ENCODE assay signal across 12 cellular contexts in genomic region chr22:33472462-33473344, GRCh38.
DNase-seq lines count a peak whose midpoint lies in the region; ATAC-seq and TF ChIP-seq lines count a peak whose summit lies in the region.
"Had no signal": no experiment of that assay in that cellular context is flagged by ENCODE, and none has a peak within 500 bp of the region (broad histone marks: within the 10 kb centered on the region; RNA-seq: fewer than 3 reads in every experiment).

No MANE protein-coding gene starts in this region.

- TF ChIP-seq CTCF in GM13976 (IDR thresholded peaks at IDR 0.05; ENCODE audit: borderline replicate concordance, control extremely low read depth, extremely low read depth, insufficient read depth, missing control alignments) (no peak), WERI-Rb-1 (IDR thresholded peaks at IDR 0.05; ENCODE audit: low read depth, low read length) (no peak), foreskin fibroblast (IDR thresholded peaks at IDR 0.05; ENCODE audit: low read depth, low read length) (no peak)

- DNase-seq in GM13976 (ENCODE audit: low spot score) (peak; percentile 68), kidney tubule cell (ENCODE audit: low spot score) (peak; percentile 57), WERI-Rb-1 (no peak), foreskin fibroblast (no peak), dermis blood vessel endothelial cell (no peak)
- DNase-seq: mucosa of descending colon, NCI-H187 had no signal

- in situ Hi-C loops in GM13976 (cut with MboI; ENCODE audit: low sequenced_read_pairs, unreplicated experiment) = no loop called here

- H3K27me3 ChIP-seq in WERI-Rb-1 (ENCODE audit: insufficient read depth, low read depth, severe bottlenecking) = no peaks in the 10 kb centered on the region
- H3K27me3 ChIP-seq: hepatocyte had no signal

- H3K9me3 ChIP-seq in WERI-Rb-1 (ENCODE audit: severe bottlenecking) = no peaks in the 10 kb centered on the region
- H3K9me3 ChIP-seq: mucosa of descending colon had no signal

- H3K36me3 ChIP-seq in WERI-Rb-1 = no peaks in the 10 kb centered on the region

- ATAC-seq in GM21447 (IDR thresholded peaks at IDR 0.05; ENCODE audit: unreplicated experiment) = peak; percentile 69
- ATAC-seq in HG03378 (IDR thresholded peaks at IDR 0.05; ENCODE audit: unreplicated experiment) = peak; percentile 55
- no peak for ATAC-seq in GM19324 (IDR thresholded peaks at IDR 0.05; ENCODE audit: low FRiP score, unreplicated experiment)
- ATAC-seq: mucosa of descending colon, sciatic nerve had no signal

- H3K4me3 ChIP-seq in WERI-Rb-1 (ENCODE audit: low read depth, low read length) (no peak overlapping the region), foreskin fibroblast (ENCODE audit: low read depth in 1 of 2, low read length in 2 of 2) (no peak overlapping the region)
- H3K4me3 ChIP-seq: hepatocyte, mucosa of descending colon had no signal

- H3K27ac ChIP-seq in WERI-Rb-1 = no peak overlapping the region
- H3K27ac ChIP-seq: hepatocyte had no signal

Comparison
In these comparisons a context has a peak if more than half of its experiments do, and no peak if none do; other contexts are left out.
1. DNase-seq: peak in GM13976 (single experiment) and kidney tubule cell (single experiment); none in WERI-Rb-1 (single experiment), foreskin fibroblast (0 of 2) and dermis blood vessel endothelial cell (single experiment).